ENCODE assay signal across 12 cellular contexts in genomic region chr7:102914585-102914984, GRCh38. TPM values are rescaled to one million over a fixed set of nuclear protein-coding genes. Genes with fewer than 3 reads are reported as not detected.
DNase-seq lines count a peak whose midpoint lies in the region; ATAC-seq and TF ChIP-seq lines count a peak whose summit lies in the region.
"Had no signal": no experiment of that assay in that cellular context is flagged by ENCODE, and none has a peak within 500 bp of the region (broad histone marks: within the 10 kb centered on the region; RNA-seq: fewer than 3 reads in every experiment).

No MANE protein-coding gene starts in this region.

- no peaks in the 10 kb centered on the region for H3K27me3 ChIP-seq in vagina

- TF ChIP-seq CTCF in nephron (IDR thresholded peaks at IDR 0.05; ENCODE audit: unreplicated experiment in 3 of 3): no peak
- no peak for TF ChIP-seq CTCF in vagina (IDR thresholded peaks at IDR 0.05)

- no peaks in the 10 kb centered on the region for H3K27me3 Mint-ChIP-seq in nephron (ENCODE audit: low read depth)
- H3K27me3 Mint-ChIP-seq: stimulated activated naive CD8-positive, alpha-beta T cell treated with anti-CD3 and anti-CD28 coated beads, Interleukin-15, amount 100 ng/mL, for 72 hours had no signal

- H3K4me1 Mint-ChIP-seq in nephron: peaks cover 44% of the 10 kb centered on the region

- peak overlapping the region; percentile 94 to 99 (median 97) for H3K27ac Mint-ChIP-seq in nephron
- H3K27ac Mint-ChIP-seq in activated naive CD4-positive, alpha-beta T cell treated with anti-CD3 and anti-CD28 coated beads, Interleukin-2, amount 50 U/mL, for 72 hours: no peak overlapping the region
- H3K27ac Mint-ChIP-seq: stimulated activated naive CD8-positive, alpha-beta T cell treated with anti-CD3 and anti-CD28 coated beads, Interleukin-15, amount 100 ng/mL, for 72 hours had no signal

- no peaks in the 10 kb centered on the region for H3K9me3 ChIP-seq in vagina

- peak overlapping the region; percentile 2 to 24 for H3K4me3 ChIP-seq in vagina

- H3K36me3 ChIP-seq in vagina: no peaks in the 10 kb centered on the region

- H3K27ac ChIP-seq in vagina: peak overlapping the region; percentile 0

- no peak for ATAC-seq in activated naive CD4-positive, alpha-beta T cell treated with anti-CD3 and anti-CD28 coated beads, Interleukin-2, amount 50 U/mL, for 72 hours
- ATAC-seq in HG02981 (IDR thresholded peaks at IDR 0.05; ENCODE audit: unreplicated experiment) (no peak), HG03378 (IDR thresholded peaks at IDR 0.05; ENCODE audit: unreplicated experiment) (no peak)
- ATAC-seq: stimulated activated naive CD8-positive, alpha-beta T cell treated with anti-CD3 and anti-CD28 coated beads, Interleukin-15, amount 100 ng/mL, for 72 hours had no signal

- H3K4me3 Mint-ChIP-seq in nephron: peak overlapping the region; percentile 89 to 95 (median 91)
- H3K4me3 Mint-ChIP-seq: stimulated activated naive CD8-positive, alpha-beta T cell treated with anti-CD3 and anti-CD28 coated beads, Interleukin-15, amount 100 ng/mL, for 72 hours had no signal

- H3K36me3 Mint-ChIP-seq in nephron (ENCODE audit: low read depth): peaks cover 15% of the 10 kb centered on the region
- no peaks in the 10 kb centered on the region for H3K36me3 Mint-ChIP-seq in activated naive CD4-positive, alpha-beta T cell treated with anti-CD3 and anti-CD28 coated beads, Interleukin-2, amount 50 U/mL, for 72 hours

- DNase-seq in NCI-H524 (lab: John Stamatoyannopoulos, UW) (peak; percentile 4 to 39), NCI-H524 treated with DMSO at 0.1 percent for 48 hours (lab: John Stamatoyannopoulos, UW) (no peak), fibroblast of peridontal ligament (ENCODE audit: extremely low read depth) (peak; percentile 66), vagina (ENCODE audit: extremely low spot score in 2 of 2) (no peak)
- no peak for DNase-seq in activated naive CD4-positive, alpha-beta T cell treated with anti-CD3 and anti-CD28 coated beads, Interleukin-2, amount 50 U/mL, for 72 hours (ENCODE audit: low spot score in 2 of 2)
- DNase-seq: activated effector memory CD4-positive, alpha-beta T cell treated with anti-CD3 and anti-CD28 coated beads, Interleukin-2, amount 50 U/mL, for 16 hours; effector CD4-positive, alpha-beta T cell; NCI-H187 treated with DMSO at 0.1 percent for 48 hours; stimulated activated naive CD8-positive, alpha-beta T cell treated with anti-CD3 and anti-CD28 coated beads, Interleukin-15, amount 100 ng/mL, for 72 hours had no signal

- intact Hi-C loops in vagina (cut with DNase I): no loop called here

- H3K9me3 Mint-ChIP-seq in nephron: no peaks in the 10 kb centered on the region
- no peaks in the 10 kb centered on the region for H3K9me3 Mint-ChIP-seq in activated naive CD4-positive, alpha-beta T cell treated with anti-CD3 and anti-CD28 coated beads, Interleukin-2, amount 50 U/mL, for 72 hours

- H3K4me1 ChIP-seq in vagina: peaks cover 5% of the 10 kb centered on the region

- no peak for TF ChIP-seq POLR2A in vagina (IDR thresholded peaks at IDR 0.05)

RNA-seq across cellular contexts. Expression of gene LRRC17, which starts 1.8 kb away (rescaled TPM):
- 2.9 TPM for total RNA-seq in vagina
- total RNA-seq in activated naive CD4-positive, alpha-beta T cell treated with anti-CD3 and anti-CD28 coated beads, Interleukin-2, amount 50 U/mL, for 72 hours: not detected

Comparison
In these comparisons a context has a peak if more than half of its experiments do, and no peak if none do; other contexts are left out.
1. DNase-seq: peak in NCI-H524 (2 of 2) and fibroblast of peridontal ligament (single experiment); none in NCI-H524 treated with DMSO at 0.1 percent for 48 hours (single experiment), vagina (0 of 2) and activated naive CD4-positive, alpha-beta T cell treated with anti-CD3 and anti-CD28 coated beads, Interleukin-2, amount 50 U/mL, for 72 hours (0 of 2).
2. H3K27ac Mint-ChIP-seq: peak in nephron (3 of 3); none in activated naive CD4-positive, alpha-beta T cell treated with anti-CD3 and anti-CD28 coated beads, Interleukin-2, amount 50 U/mL, for 72 hours (0 of 2).